Comparison of ENCODE assay signal across 1 cellular context in genomic region chr11:131137046-131137445, GRCh38.
TF ChIP-seq lines count a peak whose summit lies in the region.

No MANE protein-coding gene starts in this region.

TF ChIP-seq in IMR-90, 13 proteins besides CTCF, POLR2A, EP300 and RAD21 (continued from another document):
- TF ChIP-seq, protein P1, sequence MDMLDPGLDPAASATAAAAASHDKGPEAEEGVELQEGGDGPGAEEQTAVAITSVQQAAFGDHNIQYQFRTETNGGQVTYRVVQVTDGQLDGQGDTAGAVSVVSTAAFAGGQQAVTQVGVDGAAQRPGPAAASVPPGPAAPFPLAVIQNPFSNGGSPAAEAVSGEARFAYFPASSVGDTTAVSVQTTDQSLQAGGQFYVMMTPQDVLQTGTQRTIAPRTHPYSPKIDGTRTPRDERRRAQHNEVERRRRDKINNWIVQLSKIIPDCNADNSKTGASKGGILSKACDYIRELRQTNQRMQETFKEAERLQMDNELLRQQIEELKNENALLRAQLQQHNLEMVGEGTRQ (IDR thresholded peaks at IDR 0.05; ENCODE audit: low read depth, low read length), result no peak
